ENCODE assay signal across 8 cellular contexts in genomic region chr15:58987501-58988010, GRCh38. TPM values are rescaled to one million over a fixed set of nuclear protein-coding genes. Genes with fewer than 3 reads are reported as not detected.
DNase-seq lines count a peak whose midpoint lies in the region; ATAC-seq and TF ChIP-seq lines count a peak whose summit lies in the region.

Gene RNF111, plus strand, starts transcription at chr15:58987663. Its CDS starts 43,160 bp downstream, at chr15:59030823.

- DNase-seq in Ammon's horn (ENCODE audit: low spot score), result peak; percentile 96
- peak; percentile 72 for DNase-seq in GM19238 (ENCODE audit: insufficient read length, low spot score)
- peak; percentile 93 to 97 for DNase-seq in NCI-H526 (lab: John Stamatoyannopoulos, UW)
- DNase-seq in activated CD4-positive, alpha-beta T cell treated with anti-CD3 and anti-CD28 coated beads for 48 hours, result peak; percentile 91
- DNase-seq in colonic mucosa, result peak; percentile 95
- peak; percentile 80 to 83 for DNase-seq in stimulated activated CD4-positive, alpha-beta T cell treated with anti-CD3 and anti-CD28 coated beads, Interleukin-1b, Interleukin-23, amount 100 ng/mL, for 4 hours (ENCODE audit: low read depth in 2 of 2)

- H3K36me3 ChIP-seq in colonic mucosa, result no peaks in the 10 kb centered on the region

- H3K4me1 ChIP-seq in colonic mucosa, result no peaks in the 10 kb centered on the region

- peak; percentile 82 for ATAC-seq in HG03442 (IDR thresholded peaks at IDR 0.05; ENCODE audit: unreplicated experiment)

- TF ChIP-seq CTCF in colonic mucosa (IDR thresholded peaks at IDR 0.05), result no peak

- H3K9me3 ChIP-seq in colonic mucosa, result no peaks in the 10 kb centered on the region

- peak within 1 kb of the TSS; percentile 95 for H3K27ac ChIP-seq in colonic mucosa
- peak within 1 kb of the TSS; percentile 80 for H3K27ac ChIP-seq in layer of hippocampus (ENCODE audit: low read depth, low read length)

- H3K9ac ChIP-seq in colonic mucosa (ENCODE audit: low read depth in 2 of 2, low read length in 2 of 2), result peak within 1 kb of the TSS; percentile 72 to 85

- H3K4me3 ChIP-seq in colonic mucosa, result peak within 1 kb of the TSS; percentile 93

- intact Hi-C loops in colonic mucosa (cut with DNase I), result no loop called here

- H3K27me3 ChIP-seq in colonic mucosa, result no peaks in the 10 kb centered on the region
- H3K27me3 ChIP-seq in layer of hippocampus (ENCODE audit: control insufficient read depth, insufficient read depth, low read length), result no peaks in the 10 kb centered on the region

RNA-seq across cellular contexts. Expression of gene RNF111, which starts in this region (rescaled TPM):
- total RNA-seq in colonic mucosa, result 10 to 100 TPM; 21.8 to 31.4 TPM

Comparison
In these comparisons a context has a peak if more than half of its experiments do, and no peak if none do; other contexts are left out.
1. Peak in every context shown above with its lines: DNase-seq, ATAC-seq, H3K4me3 ChIP-seq and H3K27ac ChIP-seq.